31 cellular contexts compared by ENCODE assay signal in genomic region chr20:39897781-39898466, GRCh38.
DNase-seq lines count a peak whose midpoint lies in the region; ATAC-seq, FAIRE-seq and TF ChIP-seq lines count a peak whose summit lies in the region.
"Had no signal": no experiment of that assay in that cellular context is flagged by ENCODE, and none has a peak within 500 bp of the region (broad histone marks: within the 10 kb centered on the region; RNA-seq: fewer than 3 reads in every experiment).

No MANE protein-coding gene starts in this region.

- H3K4me3 Mint-ChIP-seq in astrocyte (ENCODE audit: unreplicated experiment) = no peak overlapping the region
- no peak overlapping the region for H3K4me3 Mint-ChIP-seq in type B pancreatic cell
- no peak overlapping the region for H3K4me3 Mint-ChIP-seq in endodermal cell
- H3K4me3 Mint-ChIP-seq: activated CD4-positive, alpha-beta T cell treated with anti-CD3 and anti-CD28 coated beads for 36 hours; activated naive CD8-positive, alpha-beta T cell; immature natural killer cell; nephron had no signal

- no peak for FAIRE-seq in HepG2 (lab: Jason Lieb, UNC)
- FAIRE-seq in astrocyte (lab: Jason Lieb, UNC) = peak; percentile 62

- H3K9me3 Mint-ChIP-seq in astrocyte (ENCODE audit: unreplicated experiment) (no peaks in the 10 kb centered on the region), type B pancreatic cell (peaks cover 16% of the 10 kb centered on the region), endodermal cell (no peaks in the 10 kb centered on the region)
- H3K9me3 Mint-ChIP-seq: nephron had no signal

- no peak overlapping the region for H3K4me2 ChIP-seq in HepG2 (ENCODE audit: low read depth, low read length)
- peak overlapping the region; percentile 31 for H3K4me2 ChIP-seq in astrocyte (ENCODE audit: low read length)

- H3K27ac Mint-ChIP-seq in astrocyte (ENCODE audit: unreplicated experiment) (peak overlapping the region; percentile 73), type B pancreatic cell (peak overlapping the region; percentile 30), endodermal cell (no peak overlapping the region)
- H3K27ac Mint-ChIP-seq: activated CD4-positive, alpha-beta T cell treated with anti-CD3 and anti-CD28 coated beads for 36 hours; activated naive CD8-positive, alpha-beta T cell; immature natural killer cell had no signal

- no peak for DNase-seq in HepG2 (ENCODE audit: low spot score)
- peak; percentile 32 for DNase-seq in astrocyte (ENCODE audit: low read depth)
- peak; percentile 45 for DNase-seq in fibroblast of mammary gland (ENCODE audit: low read depth)
- DNase-seq in type B pancreatic cell (ENCODE audit: extremely low spot score, unreplicated experiment) = no peak
- DNase-seq in NCI-H748 (lab: John Stamatoyannopoulos, UW; ENCODE audit: unreplicated experiment) = no peak
- DNase-seq in suprapubic skin (ENCODE audit: low spot score in 2 of 2) = no peak
- no peak for DNase-seq in endodermal cell
- DNase-seq: activated CD4-positive, alpha-beta T cell treated with anti-CD3 and anti-CD28 coated beads for 36 hours; activated T-cell treated with anti-CD3 and anti-CD28 coated beads for 4 hours; BE2C; DMS53; erythroblast; HCEC 1CT; hypothalamus; immature natural killer cell; KG1; MV-4-11; NCI-H146; NCI-H524; NK-92 treated with Interleukin-12 subunit alpha and Interleukin-12 subunit beta, amount 100 ng/mL, for 24 hours; PC-3; retina; stimulated activated CD4-positive, alpha-beta T cell treated with anti-CD3 and anti-CD28 coated beads, Interleukin-2, amount 100 ng/mL, for 24 hours; stomach had no signal

- H3K27me3 ChIP-seq in liver (ENCODE audit: control insufficient read depth in 4 of 4, insufficient read depth in 4 of 4, low read length in 3 of 4) (no peaks in the 10 kb centered on the region), HepG2 (ENCODE audit: control insufficient read depth in 1 of 2, insufficient read depth in 2 of 2, low read length in 2 of 2) (no peaks in the 10 kb centered on the region), astrocyte (ENCODE audit: insufficient read depth, low read length) (no peaks in the 10 kb centered on the region), suprapubic skin (no peaks in the 10 kb centered on the region), endodermal cell (ENCODE audit: control insufficient read depth, insufficient read depth, low read length, poor library complexity, severe bottlenecking) (no peaks in the 10 kb centered on the region)
- H3K27me3 ChIP-seq: ascending aorta, BE2C, gastroesophageal sphincter, stomach, tibial nerve had no signal

- TF ChIP-seq POLR2A in HepG2 (IDR thresholded peaks at IDR 0.05; ENCODE audit: insufficient read depth in 1 of 2, low read depth in 2 of 2, low read length in 2 of 2) (no peak), suprapubic skin (IDR thresholded peaks at IDR 0.05) (no peak)

- intact Hi-C loops in HepG2 (cut with micrococcal nuclease; ENCODE audit: unreplicated experiment) = no loop called here

- H3K36me3 Mint-ChIP-seq in astrocyte (ENCODE audit: low read depth, unreplicated experiment) = no peaks in the 10 kb centered on the region
- H3K36me3 Mint-ChIP-seq in type B pancreatic cell = peaks cover 5% of the 10 kb centered on the region
- H3K36me3 Mint-ChIP-seq in endodermal cell (ENCODE audit: low read depth) = no peaks in the 10 kb centered on the region
- H3K36me3 Mint-ChIP-seq: activated naive CD8-positive, alpha-beta T cell; immature natural killer cell had no signal

- no TSS peak for BruUV-seq in HepG2 (replicated peaks; lab: Mats Ljungman, UMichigan)

- no peak overlapping the region for H2AFZ ChIP-seq in HepG2 (ENCODE audit: low read length)
- H2AFZ ChIP-seq in astrocyte (ENCODE audit: low read depth, low read length) = no peak overlapping the region

- no peak for TF ChIP-seq CTCF in liver (IDR thresholded peaks at IDR 0.05; ENCODE audit: low read depth, low read length, missing input control)
- no peak for TF ChIP-seq CTCF in HepG2 (CRISPR knock-in tag; IDR thresholded peaks at IDR 0.05)
- TF ChIP-seq CTCF in astrocyte (IDR thresholded peaks at IDR 0.05; ENCODE audit: insufficient read depth, low read depth, low read length) = no peak
- no peak for TF ChIP-seq CTCF in fibroblast of mammary gland (conservative IDR thresholded peaks at IDR 0.05; ENCODE audit: control insufficient read depth, insufficient read depth, low read depth, low read length)
- TF ChIP-seq CTCF in type B pancreatic cell (conservative IDR thresholded peaks at IDR 0.05) = no peak
- TF ChIP-seq CTCF in suprapubic skin (IDR thresholded peaks at IDR 0.05) = no peak
- no peak for TF ChIP-seq CTCF in endodermal cell (conservative IDR thresholded peaks at IDR 0.05)

- H3K4me1 Mint-ChIP-seq in astrocyte (ENCODE audit: low read depth, unreplicated experiment) (peaks cover 26% of the 10 kb centered on the region), type B pancreatic cell (ENCODE audit: unreplicated experiment) (peaks cover 11% of the 10 kb centered on the region), endodermal cell (peaks cover 11% of the 10 kb centered on the region)
- H3K4me1 Mint-ChIP-seq: activated CD4-positive, alpha-beta T cell treated with anti-CD3 and anti-CD28 coated beads for 36 hours; immature natural killer cell had no signal

- H3K27ac ChIP-seq in liver (ENCODE audit: low read depth in 1 of 2, low read length in 2 of 2) (no peak overlapping the region), HepG2 (ENCODE audit: extremely low read length, insufficient read depth, low read length) (no peak overlapping the region), astrocyte (ENCODE audit: low read depth, low read length) (peak overlapping the region; percentile 38), suprapubic skin (no peak overlapping the region), endodermal cell (ENCODE audit: low read depth, low read length) (no peak overlapping the region)
- H3K27ac ChIP-seq: ascending aorta, gastroesophageal sphincter, stomach, tibial nerve had no signal

- CTCF ChIA-PET in HepG2 (lab: Yijun Ruan, JAX; ENCODE audit: low intra/inter-chr PET ratio, low total read pairs) = no interaction called here

- no peaks in the 10 kb centered on the region for H3K79me2 ChIP-seq in HepG2 (ENCODE audit: insufficient read depth, low read length)
- no peaks in the 10 kb centered on the region for H3K79me2 ChIP-seq in astrocyte (ENCODE audit: insufficient read depth, low read length)

- H3K27me3 Mint-ChIP-seq in astrocyte (ENCODE audit: low read depth, unreplicated experiment) = no peaks in the 10 kb centered on the region
- H3K27me3 Mint-ChIP-seq in type B pancreatic cell = peaks cover 3% of the 10 kb centered on the region
- H3K27me3 Mint-ChIP-seq in endodermal cell (ENCODE audit: insufficient read depth) = no peaks in the 10 kb centered on the region
- H3K27me3 Mint-ChIP-seq: activated CD4-positive, alpha-beta T cell treated with anti-CD3 and anti-CD28 coated beads for 36 hours had no signal

- 79% methylated on average over 4 of the region's 4 CpGs for WGBS in liver
- WGBS in HepG2 (ENCODE audit: low lambda C conversion rate) = 14% methylated on average over 4 of the region's 4 CpGs
- 71% methylated on average over 4 of the region's 4 CpGs for WGBS in suprapubic skin
- WGBS in endodermal cell (ENCODE audit: insufficient coverage in 1 of 2, insufficient read length in 1 of 2), 2 experiments = 95 to 98% methylated on average over 4 of the region's 4 CpGs

- POLR2A ChIA-PET in HepG2 (lab: Yijun Ruan, JAX) = no interaction called here

- TF ChIP-seq EP300 in HepG2 (IDR thresholded peaks at IDR 0.05; ENCODE audit: low read depth in 2 of 2, low read length in 2 of 2) (no peak), HepG2 (CRISPR knock-in tag; IDR thresholded peaks at IDR 0.05; ENCODE audit: borderline replicate concordance) (no peak), suprapubic skin (IDR thresholded peaks at IDR 0.05) (no peak)

- no peak overlapping the region for H3K4me3 ChIP-seq in liver (ENCODE audit: low read depth in 1 of 3, low read length in 3 of 3)
- no peak overlapping the region for H3K4me3 ChIP-seq in HepG2 (replicated peaks in 1 of 3; ENCODE audit: insufficient read depth in 1 of 3, low read depth in 2 of 3, low read length in 3 of 3)
- no peak overlapping the region for H3K4me3 ChIP-seq in astrocyte (ENCODE audit: insufficient read depth, low read depth, low read length)
- H3K4me3 ChIP-seq in fibroblast of mammary gland (ENCODE audit: control insufficient read depth, low read depth, low read length) = no peak overlapping the region
- no peak overlapping the region for H3K4me3 ChIP-seq in suprapubic skin
- no peak overlapping the region for H3K4me3 ChIP-seq in endodermal cell (ENCODE audit: low read length)
- H3K4me3 ChIP-seq: ascending aorta, gastroesophageal sphincter, stomach, tibial nerve had no signal

- TF ChIP-seq RAD21 in liver (IDR thresholded peaks at IDR 0.05) (no peak), HepG2 (CRISPR knock-in tag; IDR thresholded peaks at IDR 0.05) (no peak)

- H3K9me3 ChIP-seq in liver (ENCODE audit: control insufficient read depth in 4 of 4, low read length in 3 of 4) = no peaks in the 10 kb centered on the region
- H3K9me3 ChIP-seq in HepG2 (ENCODE audit: low read length) = peaks cover 93% of the 10 kb centered on the region
- H3K9me3 ChIP-seq in astrocyte (ENCODE audit: insufficient read depth, low read depth, low read length) = no peaks in the 10 kb centered on the region
- H3K9me3 ChIP-seq in suprapubic skin = no peaks in the 10 kb centered on the region
- no peaks in the 10 kb centered on the region for H3K9me3 ChIP-seq in endodermal cell (ENCODE audit: control insufficient read depth, low read length)
- H3K9me3 ChIP-seq: ascending aorta, BE2C, gastroesophageal sphincter, stomach, tibial nerve had no signal

- H3K36me3 ChIP-seq in liver (ENCODE audit: control insufficient read depth in 4 of 4, insufficient read depth in 3 of 4, low read depth in 1 of 4, low read length in 3 of 4) = no peaks in the 10 kb centered on the region
- no peaks in the 10 kb centered on the region for H3K36me3 ChIP-seq in HepG2 (replicated peaks in 1 of 2; ENCODE audit: control insufficient read depth in 1 of 2, insufficient read depth in 2 of 2, low read length in 2 of 2)
- H3K36me3 ChIP-seq in astrocyte (ENCODE audit: insufficient read depth, low read length) = no peaks in the 10 kb centered on the region
- no peaks in the 10 kb centered on the region for H3K36me3 ChIP-seq in suprapubic skin
- no peaks in the 10 kb centered on the region for H3K36me3 ChIP-seq in endodermal cell (ENCODE audit: control insufficient read depth, insufficient read depth, low read length)
- H3K36me3 ChIP-seq: ascending aorta, BE2C, gastroesophageal sphincter, stomach, tibial nerve had no signal

- peaks cover 2 to 9% (median 5%) of the 10 kb centered on the region in 4 donors for H3K4me1 ChIP-seq in liver (ENCODE audit: control insufficient read depth in 4 of 4, insufficient read depth in 4 of 4, low read length in 3 of 4)
- H3K4me1 ChIP-seq in HepG2 (ENCODE audit: insufficient read depth, low read length) = no peaks in the 10 kb centered on the region
- peaks cover 18% of the 10 kb centered on the region for H3K4me1 ChIP-seq in astrocyte (ENCODE audit: insufficient read depth, low read length)
- H3K4me1 ChIP-seq in suprapubic skin = peaks cover 7% of the 10 kb centered on the region
- H3K4me1 ChIP-seq in endodermal cell (ENCODE audit: control insufficient read depth, insufficient read depth, low read length) = no peaks in the 10 kb centered on the region
- H3K4me1 ChIP-seq: ascending aorta, BE2C, gastroesophageal sphincter, stomach had no signal

- in situ Hi-C loops in HepG2 (cut with HindIII; ENCODE audit: extremely low pct_ligation_motif_present, low pct_unique_long_range_greater_than_20kb) = no loop called here

- no peak for ATAC-seq in HepG2
- ATAC-seq: activated CD4-positive, alpha-beta T cell treated with anti-CD3 and anti-CD28 coated beads for 36 hours; gastroesophageal sphincter; PC-3; Right ventricle myocardium inferior had no signal

- no peaks in the 10 kb centered on the region for H4K20me1 ChIP-seq in HepG2 (ENCODE audit: insufficient read depth, low read length)
- H4K20me1 ChIP-seq in astrocyte (ENCODE audit: insufficient read depth, low read length) = no peaks in the 10 kb centered on the region

- no peak overlapping the region for H3K9ac ChIP-seq in liver (ENCODE audit: low read depth in 1 of 2, low read length in 2 of 2)
- no peak overlapping the region for H3K9ac ChIP-seq in HepG2 (ENCODE audit: insufficient read depth, low read depth, low read length)
- H3K9ac ChIP-seq in astrocyte (ENCODE audit: low read length) = peak overlapping the region; percentile 1
- H3K9ac ChIP-seq in endodermal cell (ENCODE audit: extremely low read depth, low read length, poor library complexity, severe bottlenecking) = no peak overlapping the region

Comparison
In these comparisons a context has a peak if more than half of its experiments do, and no peak if none do; other contexts are left out.
1. DNase-seq: peak in astrocyte (single experiment) and fibroblast of mammary gland (single experiment); none in HepG2 (single experiment), type B pancreatic cell (single experiment), NCI-H748 (single experiment), suprapubic skin (0 of 2) and endodermal cell (single experiment).